11 cellular contexts compared by ENCODE assay signal in the genomic region with DNA sequence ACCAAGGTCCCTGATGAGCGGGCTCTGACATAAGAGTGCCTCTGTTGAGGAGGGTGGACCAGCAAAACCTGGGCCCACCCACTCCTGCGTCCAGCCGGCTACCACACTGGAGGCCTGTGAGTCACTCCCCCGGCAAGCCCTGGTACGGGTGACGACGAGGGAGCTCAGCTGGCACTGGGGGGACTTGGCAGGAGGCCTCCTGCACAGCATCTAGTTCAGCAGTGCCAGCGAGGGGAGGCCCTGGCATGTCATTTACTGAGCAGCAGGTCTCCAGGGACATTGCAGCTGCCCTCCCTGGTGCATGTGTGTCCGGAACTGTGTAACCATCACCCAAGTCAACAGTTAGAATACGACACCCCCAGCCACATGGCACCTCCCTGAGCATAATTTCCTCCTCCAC. TPM values are rescaled to one million over a fixed set of nuclear protein-coding genes. Genes with fewer than 3 reads are reported as not detected.
DNase-seq lines count a peak whose midpoint lies in the region; ATAC-seq and TF ChIP-seq lines count a peak whose summit lies in the region.
"Had no signal": no experiment of that assay in that cellular context is flagged by ENCODE, and none has a peak within 500 bp of the region (broad histone marks: within the 10 kb centered on the region; RNA-seq: fewer than 3 reads in every experiment).

No MANE protein-coding gene starts in this region.

- no peak overlapping the region for H3K4me2 ChIP-seq in hepatocyte

- H3K27me3 Mint-ChIP-seq in activated B cell treated with CpG ODN at 0.5 μM for 24 hours: peaks cover 14% of the 10 kb centered on the region

- no peaks in the 10 kb centered on the region for H3K9me3 Mint-ChIP-seq in activated B cell treated with CpG ODN at 0.5 μM for 24 hours
- H3K9me3 Mint-ChIP-seq: naive thymus-derived CD8-positive, alpha-beta T cell had no signal

- intact Hi-C loops in activated B cell treated with CpG ODN at 0.5 μM for 24 hours (cut with micrococcal nuclease): loop anchor here (2.0 kb wide), 1 partner anchor 54 kb away; no protein-coding TSS in a partner anchor

- H3K9me3 ChIP-seq in hepatocyte (ENCODE audit: low read depth) (no peaks in the 10 kb centered on the region), skeletal muscle tissue (ENCODE audit: control insufficient read depth in 3 of 3, low read length in 3 of 3) (no peaks in the 10 kb centered on the region)

- H3K4me1 Mint-ChIP-seq in activated B cell treated with CpG ODN at 0.5 μM for 24 hours: peaks cover 25% of the 10 kb centered on the region

- H3K4me3 ChIP-seq in hepatocyte (no peak overlapping the region), skeletal muscle tissue (ENCODE audit: low read length in 3 of 3) (no peak overlapping the region)

- H3K36me3 Mint-ChIP-seq in activated B cell treated with CpG ODN at 0.5 μM for 24 hours (ENCODE audit: low read depth): no peaks in the 10 kb centered on the region
- H3K36me3 Mint-ChIP-seq: naive thymus-derived CD8-positive, alpha-beta T cell had no signal

- H3K27ac Mint-ChIP-seq in activated B cell treated with CpG ODN at 0.5 μM for 24 hours: no peak overlapping the region
- H3K27ac Mint-ChIP-seq: activated CD8-positive, alpha-beta T cell treated with anti-CD3 and anti-CD28 coated beads, Interleukin-2, amount 10 ng/mL, durations not matched to agents 7 days and 5 days had no signal

- H3K27ac ChIP-seq in hepatocyte (no peak overlapping the region), skeletal muscle tissue (ENCODE audit: low read depth, low read length) (peak overlapping the region; percentile 11)

- CTCF ChIA-PET in activated B cell treated with CpG ODN at 0.5 μM for 24 hours (lab: Charles Lee): interaction anchor here (0.8 kb wide), 1 partner anchor 29 kb away, joined by 4 read pairs; no protein-coding TSS in a partner anchor

- ATAC-seq in activated B cell treated with CpG ODN at 0.5 μM for 24 hours (ENCODE audit: low read depth): peak; percentile 91
- ATAC-seq: activated CD8-positive, alpha-beta T cell treated with anti-CD3 and anti-CD28 coated beads, Interleukin-2, amount 10 ng/mL, durations not matched to agents 7 days and 5 days; naive thymus-derived CD8-positive, alpha-beta T cell had no signal

- H2AFZ ChIP-seq in hepatocyte: no peak overlapping the region

- WGBS in hepatocyte (ENCODE audit: low lambda C conversion rate, missing lambda C conversion rate): 95% methylated on average over 10 of the region's 10 CpGs

- peaks cover 53% of the 10 kb centered on the region for H3K4me1 ChIP-seq in hepatocyte (ENCODE audit: insufficient read depth)
- H3K4me1 ChIP-seq in skeletal muscle tissue (ENCODE audit: control insufficient read depth in 3 of 3, insufficient read depth in 3 of 3, low read length in 3 of 3): peaks cover 65 to 79% (median 78%) of the 10 kb centered on the region in 3 donors

- peak; percentile 72 for DNase-seq in H4 (ENCODE audit: low spot score)
- DNase-seq in activated B cell treated with CpG ODN at 0.5 μM for 24 hours: peak; percentile 22
- peak; percentile 3 for DNase-seq in hepatocyte (ENCODE audit: low spot score)
- no peak for DNase-seq in DMS53 treated with DMSO at 0.1 percent for 48 hours (lab: John Stamatoyannopoulos, UW; ENCODE audit: unreplicated experiment)
- DNase-seq in cerebellar cortex (ENCODE audit: low spot score): no peak
- no peak for DNase-seq in COLO829 (ENCODE audit: low spot score)
- DNase-seq in HPDE6-E6E7 (ENCODE audit: extremely low spot score): no peak
- DNase-seq: activated CD8-positive, alpha-beta T cell treated with anti-CD3 and anti-CD28 coated beads, Interleukin-2, amount 10 ng/mL, durations not matched to agents 7 days and 5 days; NCI-H774 had no signal

- no peak overlapping the region for H3K4me3 Mint-ChIP-seq in activated B cell treated with CpG ODN at 0.5 μM for 24 hours
- H3K4me3 Mint-ChIP-seq: activated CD8-positive, alpha-beta T cell treated with anti-CD3 and anti-CD28 coated beads, Interleukin-2, amount 10 ng/mL, durations not matched to agents 7 days and 5 days; naive thymus-derived CD8-positive, alpha-beta T cell had no signal

- no peaks in the 10 kb centered on the region for H4K20me1 ChIP-seq in hepatocyte (ENCODE audit: insufficient read depth, poor library complexity, severe bottlenecking)

- H3K79me2 ChIP-seq in hepatocyte: peaks cover 49% of the 10 kb centered on the region

- H3K36me3 ChIP-seq in hepatocyte (replicated peaks; ENCODE audit: insufficient read depth, low read depth) (no peaks in the 10 kb centered on the region), skeletal muscle tissue (ENCODE audit: control insufficient read depth in 3 of 3, insufficient read depth in 3 of 3, low read length in 3 of 3) (peaks cover 0 to 4% (median 0%) of the 10 kb centered on the region in 3 donors)

- no peaks in the 10 kb centered on the region for H3K9me2 ChIP-seq in hepatocyte (replicated peaks; ENCODE audit: insufficient read depth)

- POLR2A ChIA-PET in activated B cell treated with CpG ODN at 0.5 μM for 24 hours (lab: Charles Lee): interaction anchor here (0.6 to 1.2 kb wide), 2 partner anchors 14 to 29 kb away, joined by 3 read pairs; no protein-coding TSS in a partner anchor

- TF ChIP-seq CTCF in activated B cell treated with CpG ODN at 0.5 μM for 24 hours (IDR thresholded peaks at IDR 0.05): no peak
- no peak for TF ChIP-seq CTCF in hepatocyte (IDR thresholded peaks at IDR 0.05; ENCODE audit: poor library complexity)

- H3K9ac ChIP-seq in skeletal muscle tissue (ENCODE audit: low read depth in 1 of 3, low read length in 3 of 3): no peak overlapping the region

- H3K27me3 ChIP-seq in hepatocyte: no peaks in the 10 kb centered on the region
- H3K27me3 ChIP-seq in skeletal muscle tissue (ENCODE audit: control insufficient read depth in 3 of 3, insufficient read depth in 3 of 3, low read length in 3 of 3): no peaks in the 10 kb centered on the region

RNA-seq across cellular contexts. Expression of a gene that starts 24.4 kb away (rescaled TPM):
- 86.6 and 133 TPM in 2 replicates for total RNA-seq in H4 (2014; rRNA removed; shearing (Covaris generic))
- total RNA-seq in activated B cell treated with CpG ODN at 0.5 μM for 24 hours: 1.6 and 2.5 TPM in 2 replicates
- total RNA-seq in hepatocyte: 117 and 139 TPM in 2 replicates
- polyA plus RNA-seq in hepatocyte: 166 and 188 TPM in 2 replicates
- 62.6 TPM for total RNA-seq in skeletal muscle tissue

Comparison
In these comparisons a context has a peak if more than half of its experiments do, and no peak if none do; other contexts are left out.
1. DNase-seq: peak in H4 (single experiment), activated B cell treated with CpG ODN at 0.5 μM for 24 hours (single experiment) and hepatocyte (single experiment); none in DMS53 treated with DMSO at 0.1 percent for 48 hours (single experiment), cerebellar cortex (single experiment), COLO829 (single experiment) and HPDE6-E6E7 (single experiment).
2. RNA of a gene that starts 24.4 kb away (total RNA-seq): 86.6 to 133 TPM in H4, 117 to 139 TPM in hepatocyte and 62.6 TPM in skeletal muscle tissue (single experiment); 1.6 to 2.5 TPM in activated B cell treated with CpG ODN at 0.5 μM for 24 hours; every median in the first group is over 10 times any median in the second.